8 cellular contexts compared by ENCODE assay signal in the genomic region with DNA sequence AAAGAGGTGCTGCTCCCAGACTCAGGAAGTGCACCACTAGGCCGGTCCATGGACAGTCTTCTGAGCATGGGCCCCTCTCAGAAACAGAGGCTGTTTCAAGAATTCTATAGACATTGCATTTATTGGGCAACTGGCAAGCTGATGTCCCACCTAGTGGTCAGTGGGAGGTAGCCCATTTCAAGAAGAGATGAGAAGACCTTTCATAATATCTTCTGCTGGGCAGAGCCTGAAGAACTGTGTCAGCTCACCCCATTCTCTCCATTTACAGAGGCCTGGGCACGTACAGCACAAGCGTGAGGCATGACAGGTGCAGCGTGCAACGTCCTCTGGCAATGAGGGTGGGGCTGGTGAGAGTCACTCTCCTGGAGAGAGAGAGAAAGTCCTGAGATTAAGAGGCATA.
DNase-seq lines count a peak whose midpoint lies in the region; ATAC-seq and TF ChIP-seq lines count a peak whose summit lies in the region.

No MANE protein-coding gene starts in this region.

- ATAC-seq in HG03457 (IDR thresholded peaks at IDR 0.05; ENCODE audit: unreplicated experiment) (no peak), HG02852 (IDR thresholded peaks at IDR 0.05; ENCODE audit: unreplicated experiment) (no peak)

- TF ChIP-seq CTCF in HEK293 (tag by site-specific recombination; IDR thresholded peaks at IDR 0.05), result no peak
- TF ChIP-seq CTCF in fibroblast of pulmonary artery (IDR thresholded peaks at IDR 0.05; ENCODE audit: low read length, missing control alignments), result peak; percentile 89

- CTCF ChIA-PET in HEK293 (lab: Yijun Ruan, JAX), result interaction anchor here (0.7 to 1.5 kb wide), 6 partner anchors 12 to 606 kb away, joined by 3 to 5 read pairs (median 4); no protein-coding TSS in a partner anchor

- no peak overlapping the region for H3K4me3 ChIP-seq in HEK293 (ENCODE audit: low read depth, low read length)
- no peak overlapping the region for H3K4me3 ChIP-seq in fibroblast of pulmonary artery (replicated peaks; ENCODE audit: low read depth, low read length)

- no peaks in the 10 kb centered on the region for H3K9me3 ChIP-seq in HEK293 (ENCODE audit: control insufficient read depth, insufficient read depth, low read depth, low read length)

- POLR2A ChIA-PET in HEK293 (lab: Yijun Ruan, JAX), result interaction anchor here (0.6 kb wide), 1 partner anchor 211 kb away, joined by 4 read pairs; no protein-coding TSS in a partner anchor

- peak; percentile 17 for DNase-seq in COLO668 (lab: John Stamatoyannopoulos, UW; ENCODE audit: unreplicated experiment)
- DNase-seq in SK-MEL-5 (ENCODE audit: low read depth, low spot score), result peak; percentile 66
- peak; percentile 84 for DNase-seq in fibroblast of pulmonary artery (ENCODE audit: low read depth)
- DNase-seq in retina, result peak; percentile 9
- DNase-seq in DMS79 (lab: John Stamatoyannopoulos, UW), result no peak

- in situ Hi-C loops in SK-MEL-5 (cut with HindIII; ENCODE audit: low pct_unique_long_range_greater_than_20kb, low sequenced_read_pairs), result no loop called here

- no peaks in the 10 kb centered on the region for H3K36me3 ChIP-seq in HEK293 (ENCODE audit: control insufficient read depth in 2 of 2, insufficient read depth in 1 of 2, low read length in 2 of 2)

- H3K27ac ChIP-seq in HEK293 (ENCODE audit: extremely low read depth, low read depth, low read length), result no peak overlapping the region

- H3K4me1 ChIP-seq in HEK293 (ENCODE audit: control insufficient read depth, insufficient read depth, low read length), result no peaks in the 10 kb centered on the region

TF ChIP-seq in HEK293, 187 proteins besides CTCF, POLR2A, EP300 and RAD21:
- TF ChIP-seq ZNF654 (tag by site-specific recombination; IDR thresholded peaks at IDR 0.05; ENCODE audit: low read depth), result peak; percentile 51; the same call in 1 of the 2 replicates
- TF ChIP-seq, protein P1, sequence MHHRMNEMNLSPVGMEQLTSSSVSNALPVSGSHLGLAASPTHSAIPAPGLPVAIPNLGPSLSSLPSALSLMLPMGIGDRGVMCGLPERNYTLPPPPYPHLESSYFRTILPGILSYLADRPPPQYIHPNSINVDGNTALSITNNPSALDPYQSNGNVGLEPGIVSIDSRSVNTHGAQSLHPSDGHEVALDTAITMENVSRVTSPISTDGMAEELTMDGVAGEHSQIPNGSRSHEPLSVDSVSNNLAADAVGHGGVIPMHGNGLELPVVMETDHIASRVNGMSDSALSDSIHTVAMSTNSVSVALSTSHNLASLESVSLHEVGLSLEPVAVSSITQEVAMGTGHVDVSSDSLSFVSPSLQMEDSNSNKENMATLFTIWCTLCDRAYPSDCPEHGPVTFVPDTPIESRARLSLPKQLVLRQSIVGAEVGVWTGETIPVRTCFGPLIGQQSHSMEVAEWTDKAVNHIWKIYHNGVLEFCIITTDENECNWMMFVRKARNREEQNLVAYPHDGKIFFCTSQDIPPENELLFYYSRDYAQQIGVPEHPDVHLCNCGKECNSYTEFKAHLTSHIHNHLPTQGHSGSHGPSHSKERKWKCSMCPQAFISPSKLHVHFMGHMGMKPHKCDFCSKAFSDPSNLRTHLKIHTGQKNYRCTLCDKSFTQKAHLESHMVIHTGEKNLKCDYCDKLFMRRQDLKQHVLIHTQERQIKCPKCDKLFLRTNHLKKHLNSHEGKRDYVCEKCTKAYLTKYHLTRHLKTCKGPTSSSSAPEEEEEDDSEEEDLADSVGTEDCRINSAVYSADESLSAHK (tag by site-specific recombination; IDR thresholded peaks at IDR 0.05), result peak; percentile 61
- no peak for TF ChIP-seq ZNF747 (tag by site-specific recombination; IDR thresholded peaks at IDR 0.05)
